ENCODE assay signal across 9 cellular contexts in the genomic region with DNA sequence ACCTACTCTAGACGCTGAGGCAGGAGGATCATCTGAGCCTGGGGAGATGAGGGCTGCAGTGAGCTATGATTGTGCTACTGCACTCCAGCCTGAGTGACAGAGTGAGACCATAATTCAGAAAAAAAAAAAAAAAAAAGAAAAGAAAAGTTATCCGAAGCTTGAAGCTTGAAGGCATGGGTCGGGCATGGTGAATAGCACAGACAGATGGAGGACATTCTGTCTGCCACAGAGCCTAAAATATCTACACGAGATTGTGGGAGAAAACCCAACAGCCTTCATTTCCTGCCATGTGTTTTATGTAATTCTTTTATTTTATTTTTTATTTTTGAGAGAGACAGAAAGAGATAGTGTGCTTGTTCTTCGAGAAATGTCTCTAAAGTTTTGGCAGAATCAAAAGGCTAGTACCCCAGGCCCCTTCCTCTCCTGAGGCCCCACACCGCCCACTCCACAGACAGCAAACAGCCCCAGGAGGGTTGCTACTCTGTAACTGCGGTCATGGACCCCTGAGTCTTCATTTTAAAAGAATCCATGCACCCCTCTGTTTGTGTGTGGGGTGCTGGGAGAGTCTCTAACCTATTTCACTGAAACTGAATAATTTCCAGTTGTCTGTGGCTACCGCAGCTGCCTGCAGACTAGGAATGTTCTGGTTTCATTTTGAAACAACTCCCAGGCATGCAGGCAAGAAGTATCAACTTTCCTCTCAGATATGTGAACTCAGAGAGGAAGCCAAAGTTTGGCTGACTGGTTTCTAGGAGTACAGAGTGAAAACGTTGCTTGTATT. TPM values are rescaled to one million over a fixed set of nuclear protein-coding genes. Genes with fewer than 3 reads are reported as not detected.
A peak's percentile ranks its signal among the peaks of the same experiment; 100 is the strongest.
DNase-seq lines count a peak whose midpoint lies in the region; ATAC-seq and TF ChIP-seq lines count a peak whose summit lies in the region.
"Had no signal": no experiment of that assay in that cellular context is flagged by ENCODE, and none has a peak within 500 bp of the region (broad histone marks: within the 10 kb centered on the region; RNA-seq: fewer than 3 reads in every experiment).

No MANE protein-coding gene starts in this region.

- H3K56ac ChIP-seq in IMR-90 (ENCODE audit: extremely low read depth, insufficient read depth, low read length) = peak overlapping the region; percentile 67

- peak overlapping the region; percentile 40 for H4K91ac ChIP-seq in IMR-90 (ENCODE audit: insufficient read depth, low read depth, low read length)

- peak overlapping the region; percentile 16; the same call in 2 of the 3 replicates for H2BK15ac ChIP-seq in IMR-90 (ENCODE audit: low read depth, low read length)

- dilution Hi-C loops in IMR-90 (cut with HindIII; ENCODE audit: low sequenced_read_pairs, unreplicated experiment) = no loop called here

- DNase-seq in IMR-90 = peak; percentile 81
- DNase-seq in mucosa of gallbladder (ENCODE audit: low spot score) = peak; percentile 40
- no peak for DNase-seq in COLO668 (lab: John Stamatoyannopoulos, UW; ENCODE audit: unreplicated experiment)
- DNase-seq in iPS-NIHi11 (ENCODE audit: low spot score) = no peak
- DNase-seq in foreskin keratinocyte = no peak
- no peak for DNase-seq in NCI-H524 treated with DMSO at 0.1 percent for 48 hours (lab: John Stamatoyannopoulos, UW)

- H3K79me1 ChIP-seq in IMR-90 (ENCODE audit: low read depth in 1 of 2, low read length in 2 of 2) = no peaks in the 10 kb centered on the region

- TF ChIP-seq CTCF in IMR-90 (conservative IDR thresholded peaks at IDR 0.05; ENCODE audit: low read depth, low read length) (no peak), foreskin keratinocyte (conservative IDR thresholded peaks at IDR 0.05) (no peak)

- peak overlapping the region; percentile 82 to 94 for H4K8ac ChIP-seq in IMR-90 (ENCODE audit: low read depth in 2 of 2, low read length in 2 of 2)

- H2AK5ac ChIP-seq in IMR-90 (ENCODE audit: low read depth, low read length) = no peak overlapping the region

- peak overlapping the region; percentile 74 for H4K5ac ChIP-seq in IMR-90 (ENCODE audit: low read depth, low read length)

- BruUV-seq in IMR-90 (replicated peaks; lab: Mats Ljungman, UMichigan) = no TSS peak

- peak overlapping the region; percentile 77 for H3K18ac ChIP-seq in IMR-90 (ENCODE audit: low read depth, low read length)

- peak overlapping the region; percentile 42 for H2BK5ac ChIP-seq in IMR-90 (ENCODE audit: low read depth, low read length, poor library complexity, severe bottlenecking)

- H3K27me3 ChIP-seq in BLaER1 = no peaks in the 10 kb centered on the region
- no peaks in the 10 kb centered on the region for H3K27me3 ChIP-seq in IMR-90 (ENCODE audit: control insufficient read depth, insufficient read depth, low read length)
- H3K27me3 ChIP-seq in foreskin keratinocyte = no peaks in the 10 kb centered on the region

- POLR2A ChIA-PET in IMR-90 (lab: Charles Lee; ENCODE audit: unreplicated experiment) = no interaction called here

- H3K9me3 ChIP-seq in BLaER1 (no peaks in the 10 kb centered on the region), IMR-90 (ENCODE audit: control insufficient read depth, insufficient read depth, low read length) (no peaks in the 10 kb centered on the region)

- H3K14ac ChIP-seq in IMR-90 (replicated peaks; ENCODE audit: low read depth, low read length) = peak overlapping the region; percentile 84; the same call in 1 of the 2 replicates

- H2BK20ac ChIP-seq in IMR-90 (ENCODE audit: low read depth, low read length) = peak overlapping the region; percentile 73

- H3K4ac ChIP-seq in IMR-90 (ENCODE audit: low read depth, low read length) = peak overlapping the region; percentile 62

- no CpG with 5 or more reads among the region's 9 CpGs for WGBS in IMR-90 (ENCODE audit: extremely low coverage in 2 of 2, insufficient read length in 1 of 2), 2 experiments

- intact Hi-C loops in IMR-90 (cut with micrococcal nuclease) = no loop called here

- H3K4me2 ChIP-seq in BLaER1 (peak overlapping the region; percentile 84), IMR-90 (ENCODE audit: low read depth, low read length) (peak overlapping the region; percentile 82)

- TF ChIP-seq POLR2A in IMR-90 (IDR thresholded peaks at IDR 0.05; ENCODE audit: low read depth, low read length) = no peak

- CTCF ChIA-PET in IMR-90 (lab: Yijun Ruan, JAX) = interaction anchor here (0.6 to 1.1 kb wide), 4 partner anchors 29 to 170 kb away, joined by 3 to 4 read pairs (median 4); no protein-coding TSS in a partner anchor

- H2AFZ ChIP-seq in IMR-90 (replicated peaks; ENCODE audit: low read length, poor library complexity) = peak overlapping the region; percentile 77

- H2AK9ac ChIP-seq in IMR-90 (replicated peaks; ENCODE audit: low read depth, low read length, poor library complexity) = no peak overlapping the region

- in situ Hi-C loops in IMR-90 (cut with MboI; ENCODE audit: low sequenced_read_pairs) = loop anchor here (10.0 kb wide), 1 partner anchor 237 kb away; no protein-coding TSS in a partner anchor

- ATAC-seq in IMR-90 (ENCODE audit: low read depth) (peak; percentile 96), foreskin keratinocyte (no peak)
- ATAC-seq: stimulated activated effector memory CD8-positive, alpha-beta T cell treated with anti-CD3 and anti-CD28 coated beads, Interleukin-12 subunit alpha, Interleukin-12 subunit beta, amount 100 ng/mL, for 72 hours had no signal

- H2BK120ac ChIP-seq in IMR-90 (ENCODE audit: low read depth, low read length) = peak overlapping the region; percentile 92

- no peaks in the 10 kb centered on the region for H4K20me1 ChIP-seq in BLaER1
- H4K20me1 ChIP-seq in IMR-90 (ENCODE audit: insufficient read depth, low read length) = no peaks in the 10 kb centered on the region

- H3K4me1 ChIP-seq in BLaER1 (peaks cover 79% of the 10 kb centered on the region), IMR-90 (ENCODE audit: control insufficient read depth, insufficient read depth, low read length) (peaks cover 4% of the 10 kb centered on the region), foreskin keratinocyte (peaks cover 12% of the 10 kb centered on the region)

- H3K4me3 ChIP-seq in BLaER1 = peak overlapping the region; percentile 30; the same call in 1 of the 2 replicates
- no peak overlapping the region for H3K4me3 ChIP-seq in IMR-90 (ENCODE audit: insufficient read depth, low read depth, low read length)

- H3K9me1 ChIP-seq in IMR-90 (ENCODE audit: insufficient read depth, low read length) = 0 out of 2 replicates have a peak, but pooled peaks cover 2% of the 10 kb centered on the region

- H3K9ac ChIP-seq in BLaER1 (peak overlapping the region; percentile 70), IMR-90 (ENCODE audit: low read depth, low read length) (peak overlapping the region; percentile 60)

- H3K36me3 ChIP-seq in BLaER1 (no peaks in the 10 kb centered on the region), IMR-90 (ENCODE audit: control insufficient read depth, insufficient read depth, low read length) (no peaks in the 10 kb centered on the region)

- peak overlapping the region; percentile 44; the same call in 1 of the 2 replicates for H3K23ac ChIP-seq in IMR-90 (ENCODE audit: low read depth, low read length)

- H3K27ac ChIP-seq in BLaER1 = peak overlapping the region; percentile 84
- peak overlapping the region; percentile 75 for H3K27ac ChIP-seq in IMR-90 (ENCODE audit: insufficient read depth, low read length)
- H3K27ac ChIP-seq in cingulate gyrus (ENCODE audit: low read depth, low read length) = peak overlapping the region; percentile 11
- H3K27ac ChIP-seq in foreskin keratinocyte = no peak overlapping the region

- TF ChIP-seq RAD21 in IMR-90 (IDR thresholded peaks at IDR 0.05; ENCODE audit: low read length) = no peak

TF ChIP-seq in IMR-90, 13 proteins besides CTCF, POLR2A, EP300 and RAD21:
- no peak for TF ChIP-seq BHLHE40 (IDR thresholded peaks at IDR 0.05; ENCODE audit: low read depth, low read length)

RNA-seq across cellular contexts. Expression of gene RCBTB2, which starts 38.4 kb away (rescaled TPM):
- total RNA-seq in IMR-90 (2012; rRNA removed) (5.2 and 5.3 TPM in 2 replicates), mucosa of gallbladder (18.3 TPM), foreskin keratinocyte (3.2 and 4.1 TPM in 2 replicates)
- polyA plus RNA-seq in IMR-90 (2012; rRNA removed) (3.0 and 4.0 TPM in 2 replicates), foreskin keratinocyte (1.6 and 2.1 TPM in 2 replicates)
- polyA plus RNA-seq in IMR-90 (2012; cell fraction: cytosol; rRNA removed) = 1.4 and 2.8 TPM in 2 replicates
- polyA plus RNA-seq in IMR-90 (2012; cell fraction: nucleus; rRNA removed; ENCODE audit: low replicate concordance) = 1.9 and 5.6 TPM in 2 replicates

Comparison
In these comparisons a context has a peak if more than half of its experiments do, and no peak if none do; other contexts are left out.
1. DNase-seq: peak in IMR-90 (single experiment) and mucosa of gallbladder (single experiment); none in COLO668 (single experiment), iPS-NIHi11 (single experiment), foreskin keratinocyte (0 of 2) and NCI-H524 treated with DMSO at 0.1 percent for 48 hours (single experiment).